Comparison of ENCODE assay signal across 21 cellular contexts in the genomic region with DNA sequence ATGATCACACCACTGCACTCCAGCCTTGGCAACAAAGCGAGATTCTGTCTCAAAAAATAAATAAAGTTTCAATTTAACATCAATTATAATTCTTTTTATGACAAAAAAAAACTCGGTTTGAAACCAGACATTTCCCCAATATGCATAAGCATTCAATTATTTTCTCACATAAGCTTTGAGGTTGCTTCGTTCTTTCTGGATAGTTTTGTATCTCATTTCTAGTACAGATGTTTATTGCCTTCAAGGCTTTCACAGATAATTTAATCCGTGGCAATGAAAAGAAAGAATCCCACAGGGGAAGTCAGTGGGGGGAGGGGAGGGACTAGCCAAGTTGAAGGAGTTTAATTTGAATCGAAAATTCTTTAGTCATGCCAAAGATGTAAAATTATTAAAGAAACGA.
"Had no signal": no experiment of that assay in that cellular context is flagged by ENCODE, and none has a peak within 500 bp of the region (broad histone marks: within the 10 kb centered on the region; RNA-seq: fewer than 3 reads in every experiment).

No MANE protein-coding gene starts in this region.

- H3K36me3 ChIP-seq: MG63, SJSA1 had no signal

- H3K9me3 ChIP-seq: SJSA1, SK-N-SH had no signal

- DNase-seq: Karpas-422, KG1, NCI-H1092, NCI-H1105 treated with DMSO at 0.1 percent for 48 hours, NCI-H1417 treated with DMSO at 0.1 percent for 48 hours, NCI-H146, NCI-H1694 treated with DMSO at 0.1 percent for 48 hours, NCI-H1930, NCI-H2081, NCI-H2107, NCI-H2227 treated with DMSO at 0.1 percent for 48 hours, NCI-H524, NCI-H526 treated with DMSO at 0.1 percent for 48 hours, NCI-H774, Right ventricle myocardium superior, RPMI8226, SIG-M5, SK-N-SH, T-helper 1 cell had no signal

- H3K4me1 ChIP-seq: SJSA1 had no signal

- H3K4me3 ChIP-seq: MG63, SJSA1 had no signal

- H3K27ac ChIP-seq: SJSA1 had no signal

- H3K4me2 ChIP-seq: SK-N-SH had no signal

- H3K27me3 ChIP-seq: MG63, SJSA1 had no signal

- H3K9ac ChIP-seq: SK-N-SH had no signal
